Comparison of ENCODE assay signal across 9 cellular contexts in genomic region chr13:114110091-114110829, GRCh38. TPM values are rescaled to one million over a fixed set of nuclear protein-coding genes. Genes with fewer than 3 reads are reported as not detected.
DNase-seq lines count a peak whose midpoint lies in the region; ATAC-seq and TF ChIP-seq lines count a peak whose summit lies in the region.
"Had no signal": no experiment of that assay in that cellular context is flagged by ENCODE, and none has a peak within 500 bp of the region (broad histone marks: within the 10 kb centered on the region; RNA-seq: fewer than 3 reads in every experiment).

No MANE protein-coding gene starts in this region.

- POLR2A ChIA-PET in CD4-positive, alpha-beta T cell (lab: Charles Lee), result interaction anchor here (0.6 to 6.5 kb wide), 18 partner anchors 8 to 171 kb away, joined by 3 to 65 read pairs (median 4); partner anchors contain the start of genes RASA3 and UPF3A

- peaks cover 10 to 46% of the 10 kb centered on the region in 2 donors for H3K4me1 ChIP-seq in left lung

- H3K36me3 Mint-ChIP-seq in CD4-positive, alpha-beta T cell (ENCODE audit: low read depth), result peaks cover 82% of the 10 kb centered on the region
- H3K36me3 Mint-ChIP-seq in HFFc6 (ENCODE audit: low read depth), result peaks cover 33% of the 10 kb centered on the region
- peaks cover 5% of the 10 kb centered on the region for H3K36me3 Mint-ChIP-seq in activated naive CD4-positive, alpha-beta T cell treated with anti-CD3 and anti-CD28 coated beads, Interleukin-2, amount 50 U/mL, for 24 hours
- peaks cover 6 to 17% of the 10 kb centered on the region in 2 donors for H3K36me3 Mint-ChIP-seq in stimulated activated naive B cell treated with anti-CD40 and anti-IgM and Interleukin-4, amounts not matched to agents 10 μg/mL and 1 μg/mL and 100 μg/mL, for 72 hours

- peak overlapping the region; percentile 55 for H3K27ac ChIP-seq in CD4-positive, alpha-beta T cell (ENCODE audit: low read depth, low read length)
- H3K27ac ChIP-seq in left lung, result peak overlapping the region in 1 of 2 donors; percentile 41
- H3K27ac ChIP-seq: epithelial cell of prostate had no signal

- intact Hi-C loops in CD4-positive, alpha-beta T cell (cut with DNase I, micrococcal nuclease), result loop anchor here (1.0 to 5.0 kb wide), 6 partner anchors 15 to 116 kb away; no protein-coding TSS in a partner anchor
- intact Hi-C loops in left lung (cut with DNase I), result no loop called here

- peak; percentile 87 for ATAC-seq in CD4-positive, alpha-beta T cell (ENCODE audit: poor library complexity)
- peak; percentile 48 for ATAC-seq in left lung
- peak; percentile 92 to 96 for ATAC-seq in stimulated activated naive B cell treated with anti-CD40 and anti-IgM and Interleukin-4, amounts not matched to agents 10 μg/mL and 1 μg/mL and 100 μg/mL, for 72 hours (replicated peaks)
- ATAC-seq in GM21381 (IDR thresholded peaks at IDR 0.05; ENCODE audit: unreplicated experiment), result no peak

- no peak overlapping the region for H3K4me3 ChIP-seq in left lung

- peak; percentile 69 to 85 (median 74) for DNase-seq in CD4-positive, alpha-beta T cell
- no peak for DNase-seq in HFFc6
- peak; percentile 46 for DNase-seq in SKM-1 treated with dmso at 0.1 percent for 144 hours (lab: John Stamatoyannopoulos, UW; ENCODE audit: unreplicated experiment)
- DNase-seq in left lung, result peak; percentile 73 to 88
- DNase-seq in stimulated activated naive B cell treated with anti-CD40 and anti-IgM and Interleukin-4, amounts not matched to agents 10 μg/mL and 1 μg/mL and 100 μg/mL, for 72 hours, result peak; percentile 72
- no peak for DNase-seq in NCI-H128 (lab: John Stamatoyannopoulos, UW; ENCODE audit: unreplicated experiment)

- H3K36me3 ChIP-seq in left lung, result no peaks in the 10 kb centered on the region

- no peaks in the 10 kb centered on the region for H3K27me3 ChIP-seq in CD4-positive, alpha-beta T cell (ENCODE audit: control insufficient read depth, insufficient read depth, low read length)
- no peaks in the 10 kb centered on the region for H3K27me3 ChIP-seq in left lung

- CTCF ChIA-PET in CD4-positive, alpha-beta T cell (lab: Charles Lee), result interaction anchor here (0.6 to 2.6 kb wide), 20 partner anchors 9 to 294 kb away, joined by 3 to 15 read pairs (median 4); no protein-coding TSS in a partner anchor

- TF ChIP-seq CTCF in CD4-positive, alpha-beta T cell (IDR thresholded peaks at IDR 0.05), result peak; percentile 67
- peak; percentile 24; the same call in 1 of the 2 replicates for TF ChIP-seq CTCF in HFFc6 (IDR thresholded peaks at IDR 0.05)
- peak in 1 of 2 donors; percentile 10 for TF ChIP-seq CTCF in left lung (IDR thresholded peaks at IDR 0.05)

- no peaks in the 10 kb centered on the region for H3K9me3 ChIP-seq in CD4-positive, alpha-beta T cell (ENCODE audit: control insufficient read depth, low read length)
- H3K9me3 ChIP-seq in left lung, result no peaks in the 10 kb centered on the region

- H3K27me3 Mint-ChIP-seq in CD4-positive, alpha-beta T cell, result no peaks in the 10 kb centered on the region
- H3K27me3 Mint-ChIP-seq in HFFc6 (ENCODE audit: insufficient read depth), result peaks cover 9% of the 10 kb centered on the region
- no peaks in the 10 kb centered on the region for H3K27me3 Mint-ChIP-seq in activated naive CD4-positive, alpha-beta T cell treated with anti-CD3 and anti-CD28 coated beads, Interleukin-2, amount 50 U/mL, for 24 hours
- no peaks in the 10 kb centered on the region for H3K27me3 Mint-ChIP-seq in stimulated activated naive B cell treated with anti-CD40 and anti-IgM and Interleukin-4, amounts not matched to agents 10 μg/mL and 1 μg/mL and 100 μg/mL, for 72 hours

- H3K9me3 Mint-ChIP-seq in CD4-positive, alpha-beta T cell, result no peaks in the 10 kb centered on the region
- H3K9me3 Mint-ChIP-seq in HFFc6, result no peaks in the 10 kb centered on the region
- H3K9me3 Mint-ChIP-seq in activated naive CD4-positive, alpha-beta T cell treated with anti-CD3 and anti-CD28 coated beads, Interleukin-2, amount 50 U/mL, for 24 hours, result no peaks in the 10 kb centered on the region
- no peaks in the 10 kb centered on the region for H3K9me3 Mint-ChIP-seq in stimulated activated naive B cell treated with anti-CD40 and anti-IgM and Interleukin-4, amounts not matched to agents 10 μg/mL and 1 μg/mL and 100 μg/mL, for 72 hours

- H3K4me1 Mint-ChIP-seq in CD4-positive, alpha-beta T cell (ENCODE audit: low read depth), result peaks cover 85% of the 10 kb centered on the region
- peaks cover 89% of the 10 kb centered on the region for H3K4me1 Mint-ChIP-seq in HFFc6 (ENCODE audit: low read depth)
- peaks cover 80% of the 10 kb centered on the region for H3K4me1 Mint-ChIP-seq in activated naive CD4-positive, alpha-beta T cell treated with anti-CD3 and anti-CD28 coated beads, Interleukin-2, amount 50 U/mL, for 24 hours
- peaks cover 38 to 48% of the 10 kb centered on the region in 2 donors for H3K4me1 Mint-ChIP-seq in stimulated activated naive B cell treated with anti-CD40 and anti-IgM and Interleukin-4, amounts not matched to agents 10 μg/mL and 1 μg/mL and 100 μg/mL, for 72 hours

- H3K27ac Mint-ChIP-seq in CD4-positive, alpha-beta T cell, result peak overlapping the region; percentile 98
- H3K27ac Mint-ChIP-seq in HFFc6, result peak overlapping the region; percentile 95
- H3K27ac Mint-ChIP-seq in activated naive CD4-positive, alpha-beta T cell treated with anti-CD3 and anti-CD28 coated beads, Interleukin-2, amount 50 U/mL, for 24 hours, result peak overlapping the region; percentile 98
- H3K27ac Mint-ChIP-seq in stimulated activated naive B cell treated with anti-CD40 and anti-IgM and Interleukin-4, amounts not matched to agents 10 μg/mL and 1 μg/mL and 100 μg/mL, for 72 hours, result peak overlapping the region; percentile 95

- peak overlapping the region; percentile 81 for H3K4me3 Mint-ChIP-seq in CD4-positive, alpha-beta T cell
- H3K4me3 Mint-ChIP-seq in HFFc6, result peak overlapping the region; percentile 80
- H3K4me3 Mint-ChIP-seq in activated naive CD4-positive, alpha-beta T cell treated with anti-CD3 and anti-CD28 coated beads, Interleukin-2, amount 50 U/mL, for 24 hours, result peak overlapping the region; percentile 83
- peak overlapping the region; percentile 31 to 81 for H3K4me3 Mint-ChIP-seq in stimulated activated naive B cell treated with anti-CD40 and anti-IgM and Interleukin-4, amounts not matched to agents 10 μg/mL and 1 μg/mL and 100 μg/mL, for 72 hours

RNA-seq across cellular contexts. Expression of gene RASA3, which starts 22.2 kb away (rescaled TPM):
- total RNA-seq in CD4-positive, alpha-beta T cell, result 100 to 1,000 TPM; 181 to 184 TPM
- total RNA-seq in HFFc6 (2021; fragmentation: NEBNext Ultra II Directional; extraction: Animal tissue kit (Norgen Biotek cat#: 25700)), result 10 to 100 TPM; 31.6 to 37.6 (median 33.1) TPM
- total RNA-seq in left lung, result 10 to 100 TPM; 14.5 to 22.2 TPM

Comparison
In these comparisons a context has a peak if more than half of its experiments do, and no peak if none do; other contexts are left out.
1. DNase-seq: peak in CD4-positive, alpha-beta T cell (10 of 10), SKM-1 treated with dmso at 0.1 percent for 144 hours (single experiment), left lung (2 of 2) and stimulated activated naive B cell treated with anti-CD40 and anti-IgM and Interleukin-4, amounts not matched to agents 10 μg/mL and 1 μg/mL and 100 μg/mL, for 72 hours (single experiment); none in HFFc6 (single experiment) and NCI-H128 (single experiment).
2. RNA of gene RASA3, which starts 22.2 kb away (total RNA-seq): 181 to 184 TPM in CD4-positive, alpha-beta T cell; 31.6 to 37.6 TPM in HFFc6 and 14.5 to 22.2 TPM in left lung; every median in the first group is over 4 times any median in the second.
3. intact Hi-C loops: an anchor here in CD4-positive, alpha-beta T cell (1.0 to 5.0 kb wide); none called in left lung.
4. Peak in every context shown above with its lines, with median percentiles within 50 percentile points of each other: H3K27ac Mint-ChIP-seq and H3K4me3 Mint-ChIP-seq.